8 cellular contexts compared by ENCODE assay signal in the genomic region with DNA sequence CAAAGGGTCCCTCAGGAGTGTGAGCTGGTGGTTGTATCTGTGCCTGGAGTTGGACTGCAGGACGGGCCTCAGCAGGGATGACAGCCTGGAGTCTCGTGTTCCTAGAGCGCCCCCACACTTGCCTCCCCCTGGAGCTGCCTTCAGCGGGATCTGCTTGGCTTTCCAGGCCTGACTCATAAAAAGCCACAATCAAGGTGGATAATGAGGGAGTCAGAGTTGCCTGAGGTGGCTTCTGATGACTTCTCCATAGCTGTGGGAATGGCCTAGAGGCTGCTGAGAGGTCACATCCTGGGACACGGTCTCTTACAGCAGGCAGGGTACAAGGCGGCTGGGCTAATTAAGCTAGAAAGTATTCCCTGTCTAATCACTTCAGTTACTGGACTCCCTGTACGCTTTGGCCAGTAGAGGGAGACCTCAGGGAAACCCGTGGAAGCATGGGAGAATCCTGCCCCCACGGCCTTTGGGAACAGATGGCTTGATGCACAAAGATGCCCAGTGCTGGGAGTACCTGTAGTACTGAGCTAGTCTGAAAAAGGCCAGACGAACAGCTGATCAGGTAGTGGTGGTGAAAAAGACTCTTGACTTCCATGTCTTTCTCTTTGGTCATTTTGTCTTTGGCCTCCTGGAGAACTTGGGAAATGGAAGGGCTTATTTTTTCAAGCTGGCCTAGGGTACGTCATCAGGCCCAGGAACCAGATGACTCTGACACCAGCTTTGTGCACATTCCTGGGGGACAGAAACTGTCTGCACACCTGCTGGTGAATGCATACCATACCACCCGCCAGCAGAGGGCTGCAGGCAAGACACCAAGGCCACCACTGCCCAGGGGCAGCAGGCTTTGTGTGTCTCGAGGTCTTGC. TPM values are rescaled to one million over a fixed set of nuclear protein-coding genes. Genes with fewer than 3 reads are reported as not detected.
DNase-seq lines count a peak whose midpoint lies in the region; FAIRE-seq and TF ChIP-seq lines count a peak whose summit lies in the region.

No MANE protein-coding gene starts in this region.

- H3K27me3 Mint-ChIP-seq in mesothelial cell of epicardium (ENCODE audit: low read depth), result peaks cover 15% of the 10 kb centered on the region

- CTCF ChIA-PET in mammary epithelial cell (lab: Charles Lee; ENCODE audit: low non-redundant PET), result interaction anchor here (0.5 to 1.0 kb wide), 4 partner anchors 102 to 300 kb away, joined by 3 to 11 read pairs (median 4); no protein-coding TSS in a partner anchor

- no peaks in the 10 kb centered on the region for H3K27me3 ChIP-seq in mammary epithelial cell (ENCODE audit: insufficient read depth, low read length)

- no peak overlapping the region for H3K27ac ChIP-seq in mammary epithelial cell (ENCODE audit: insufficient read depth, low read depth, low read length)

- H3K27ac Mint-ChIP-seq in mesothelial cell of epicardium, result no peak overlapping the region

- H3K9me3 Mint-ChIP-seq in mesothelial cell of epicardium, result no peaks in the 10 kb centered on the region

- H4K20me1 ChIP-seq in mammary epithelial cell (ENCODE audit: insufficient read depth, low read length), result no peaks in the 10 kb centered on the region

- peak; percentile 33 for FAIRE-seq in GM12891 (lab: Jason Lieb, UNC)

- H3K4me3 ChIP-seq in AG09309 (ENCODE audit: control insufficient read depth, low read depth, low read length), result no peak overlapping the region
- H3K4me3 ChIP-seq in NB4 (ENCODE audit: low read depth, low read length), result no peak overlapping the region
- H3K4me3 ChIP-seq in mammary epithelial cell (replicated peaks in 1 of 3; ENCODE audit: insufficient read depth in 1 of 3, low read depth in 2 of 3, low read length in 3 of 3), result no peak overlapping the region

- H3K36me3 ChIP-seq in mammary epithelial cell (ENCODE audit: insufficient read depth, low read length), result no peaks in the 10 kb centered on the region

- no peaks in the 10 kb centered on the region for H3K36me3 Mint-ChIP-seq in mesothelial cell of epicardium

- H3K4me1 ChIP-seq in mammary epithelial cell (ENCODE audit: insufficient read depth, low read length), result peaks cover 9% of the 10 kb centered on the region

- DNase-seq in AG09309 (ENCODE audit: low read depth) (no peak), GM12891 (ENCODE audit: insufficient read length, low spot score) (no peak), NB4 (ENCODE audit: low read depth) (peak; percentile 26), mammary epithelial cell (peak; percentile 60), mesothelial cell of epicardium (ENCODE audit: low spot score in 2 of 2, unreplicated experiment in 2 of 2) (no peak), amniotic stem cell (lab: John Stamatoyannopoulos, UW) (no peak)
- DNase-seq in stimulated activated naive CD4-positive, alpha-beta T cell treated with Interleukin-2 at 50 U/mL for 16 hours (lab: John Stamatoyannopoulos, UW), result no peak
- no peak for DNase-seq in effector CD4-positive, alpha-beta T cell

- H3K4me3 Mint-ChIP-seq in mesothelial cell of epicardium, result no peak overlapping the region

- in situ Hi-C loops in mammary epithelial cell (cut with MboI; ENCODE audit: low sequenced_read_pairs in 2 of 2), result loop anchor here in 1 of 2 donors (5.0 to 25.0 kb wide), 2 partner anchors 134 to 204 kb away; no protein-coding TSS in a partner anchor

- H3K4me1 Mint-ChIP-seq in mesothelial cell of epicardium, result peaks cover 7% of the 10 kb centered on the region

- 53% methylated on average over 11 of the region's 13 CpGs for WGBS in mammary epithelial cell (ENCODE audit: low coverage, missing lambda C conversion rate)

- BruUV-seq in mammary epithelial cell (replicated peaks; lab: Mats Ljungman, UMichigan), result no TSS peak

- H2AFZ ChIP-seq in mammary epithelial cell (ENCODE audit: low read depth, low read length), result no peak overlapping the region

- intact Hi-C loops in mammary epithelial cell (cut with micrococcal nuclease), result loop anchor here (1.0 to 5.0 kb wide), 4 partner anchors 138 to 339 kb away; a partner anchor contains a TSS

- H3K9me3 ChIP-seq in mammary epithelial cell (replicated peaks; ENCODE audit: insufficient read depth, low read length), result no peaks in the 10 kb centered on the region

- dilution Hi-C loops in mammary epithelial cell (cut with HindIII; ENCODE audit: low sequenced_read_pairs), result no loop called here

- no peak overlapping the region for H3K9ac ChIP-seq in mammary epithelial cell (ENCODE audit: insufficient read depth, low read length)

- TF ChIP-seq CTCF in AG09309 (IDR thresholded peaks at IDR 0.05; ENCODE audit: control insufficient read depth, insufficient read depth, low read depth, low read length, missing control alignments) (peak; percentile 60), NB4 (IDR thresholded peaks at IDR 0.05; ENCODE audit: low read depth, low read length) (peak; percentile 33), mammary epithelial cell (conservative IDR thresholded peaks at IDR 0.05 in 1 of 2, IDR thresholded peaks at IDR 0.05 in 1 of 2; ENCODE audit: extremely low read depth in 1 of 2, insufficient read depth in 1 of 2, low read depth in 1 of 2, low read length in 2 of 2) (peak; percentile 39 to 69), mesothelial cell of epicardium (IDR thresholded peaks at IDR 0.05; ENCODE audit: unreplicated experiment) (peak; percentile 13)

- TF ChIP-seq POLR2A in GM12891 (IDR thresholded peaks at IDR 0.05; ENCODE audit: low read depth, low read length), result no peak
- TF ChIP-seq POLR2A in NB4 (IDR thresholded peaks at IDR 0.05; ENCODE audit: extremely low read depth, insufficient read length), result no peak

- no peak overlapping the region for H3K4me2 ChIP-seq in mammary epithelial cell (ENCODE audit: insufficient read depth, low read depth, low read length)

- no peaks in the 10 kb centered on the region for H3K79me2 ChIP-seq in mammary epithelial cell (ENCODE audit: insufficient read depth, low read length)

TF ChIP-seq in GM12891, 5 proteins besides CTCF, POLR2A, EP300 and RAD21:
- TF ChIP-seq TAF1 (IDR thresholded peaks at IDR 0.05; ENCODE audit: low read depth, low read length) (no peak), PAX5 (IDR thresholded peaks at IDR 0.05; ENCODE audit: insufficient read depth, low read length, severe bottlenecking) (no peak), POU2F2 (IDR thresholded peaks at IDR 0.05; ENCODE audit: low read depth, low read length) (no peak), POLR2AphosphoS5 (IDR thresholded peaks at IDR 0.05; ENCODE audit: low read depth, low read length) (no peak), SPI1 (IDR thresholded peaks at IDR 0.05; ENCODE audit: low read depth, low read length) (no peak)

RNA-seq across cellular contexts. Expression of a gene that starts 16.1 kb away (rescaled TPM):
- polyA plus RNA-seq in GM12891 (2012; ENCODE audit: low read depth, missing spikeins), result not detected
- total RNA-seq in mammary epithelial cell (under 1 TPM in 1 of 2 donors, not detected in 1; under 0.01 TPM), mesothelial cell of epicardium (12.4 to 14.6 TPM (median 14.4 TPM) in 3 replicates)
- 0.02 TPM for polyA plus RNA-seq in mammary epithelial cell
- polyA minus RNA-seq in mammary epithelial cell, result not detected

Comparison
In these comparisons a context has a peak if more than half of its experiments do, and no peak if none do; other contexts are left out.
1. DNase-seq: peak in NB4 (single experiment) and mammary epithelial cell (single experiment); none in AG09309 (single experiment), GM12891 (single experiment), mesothelial cell of epicardium (0 of 2), stimulated activated naive CD4-positive, alpha-beta T cell treated with Interleukin-2 at 50 U/mL for 16 hours (single experiment), effector CD4-positive, alpha-beta T cell (single experiment) and amniotic stem cell (single experiment).
2. RNA of a gene that starts 16.1 kb away (total RNA-seq): 12.4 to 14.6 TPM in mesothelial cell of epicardium; under 0.01 TPM in mammary epithelial cell; every median in the first group is over 10 times any median in the second.
3. Peak in every context shown above with its lines, with median percentiles within 50 percentile points of each other: CTCF ChIP-seq.